In the genomic region with DNA sequence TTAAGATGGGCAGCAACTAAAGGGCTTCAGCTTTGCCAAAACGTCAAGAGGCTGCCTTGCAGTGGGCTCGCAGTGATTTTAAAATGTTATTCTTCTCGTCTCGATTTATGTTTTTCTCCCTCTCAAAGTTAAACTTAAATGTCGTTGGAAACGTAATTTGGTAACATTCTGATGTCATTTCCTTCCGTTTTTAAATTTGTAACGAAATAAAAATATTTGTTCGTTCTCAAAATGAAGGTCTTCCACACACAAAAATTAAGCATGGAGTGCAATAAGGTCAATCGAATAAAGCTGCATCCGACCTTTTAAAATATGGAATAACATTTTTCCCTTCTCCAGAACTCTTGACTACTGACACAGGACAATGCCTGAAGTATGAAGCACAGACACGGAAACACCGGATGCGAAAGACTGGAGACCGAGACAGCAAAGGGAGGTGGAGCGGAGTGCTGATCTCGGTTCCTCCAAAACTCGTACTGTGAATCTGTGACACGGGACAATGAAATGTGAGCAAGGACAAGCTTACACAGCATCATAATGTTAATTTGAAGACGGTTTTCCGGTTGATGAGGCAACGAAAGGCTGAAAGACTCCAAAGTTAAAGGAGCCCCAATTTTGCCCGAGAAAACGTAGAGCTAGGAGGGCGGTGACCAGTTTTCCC, we compare ENCODE assay signal across 7 cellular contexts. TPM values are rescaled to one million over a fixed set of nuclear protein-coding genes. Genes with fewer than 3 reads are reported as not detected.
DNase-seq lines count a peak whose midpoint lies in the region; ATAC-seq lines count a peak whose summit lies in the region.

No MANE protein-coding gene starts in this region.

- H3K36me3 ChIP-seq in esophagus (ENCODE audit: control insufficient read depth in 2 of 2, insufficient read depth in 2 of 2, low read length in 1 of 2) (no peaks in the 10 kb centered on the region), aorta (ENCODE audit: control insufficient read depth in 1 of 2, insufficient read depth in 2 of 2, low read length in 1 of 2) (no peaks in the 10 kb centered on the region)

- H3K27me3 ChIP-seq in esophagus (ENCODE audit: control insufficient read depth in 1 of 2, insufficient read depth in 2 of 2, low read length in 2 of 2) (no peaks in the 10 kb centered on the region), aorta (ENCODE audit: control insufficient read depth in 1 of 2, insufficient read depth in 2 of 2, low read length in 1 of 2) (no peaks in the 10 kb centered on the region)

- H3K4me3 ChIP-seq in esophagus (ENCODE audit: low read depth in 1 of 2, low read length in 2 of 2) = peak overlapping the region; percentile 96 to 97
- peak overlapping the region; percentile 77 to 95 for H3K4me3 ChIP-seq in aorta (ENCODE audit: low read length in 2 of 2)

- no peaks in the 10 kb centered on the region for H3K9me3 ChIP-seq in esophagus (ENCODE audit: control insufficient read depth in 2 of 2, insufficient read depth in 1 of 2, low read depth in 1 of 2, low read length in 1 of 2)
- H3K9me3 ChIP-seq in aorta (ENCODE audit: control insufficient read depth, low read length) = no peaks in the 10 kb centered on the region

- H3K27ac ChIP-seq in esophagus (ENCODE audit: low read depth in 2 of 2, low read length in 1 of 2) (peak overlapping the region; percentile 87 to 97), aorta (ENCODE audit: low read depth in 1 of 2, low read length in 2 of 2) (no peak overlapping the region)

- H3K4me1 ChIP-seq in esophagus (ENCODE audit: control insufficient read depth in 2 of 2, insufficient read depth in 2 of 2, low read length in 1 of 2) = no peaks in the 10 kb centered on the region
- peaks cover 0 to 3% of the 10 kb centered on the region in 2 donors for H3K4me1 ChIP-seq in aorta (ENCODE audit: control insufficient read depth in 1 of 2, insufficient read depth in 2 of 2, low read length in 2 of 2)

- peak; percentile 21 for ATAC-seq in GM21737 (IDR thresholded peaks at IDR 0.05; ENCODE audit: unreplicated experiment)
- peak; percentile 60 for ATAC-seq in aorta (ENCODE audit: low FRiP score)

- DNase-seq in GF-D8 (lab: John Stamatoyannopoulos, UW) (peak; percentile 34), NCI-H128 (lab: John Stamatoyannopoulos, UW; ENCODE audit: unreplicated experiment) (peak; percentile 5), mucosa of gallbladder (ENCODE audit: low spot score) (peak; percentile 17), aorta (peak in 1 of 2 donors; percentile 54)
- peak; percentile 27 for DNase-seq in activated CD4-positive, alpha-beta T cell treated with anti-CD3 and anti-CD28 coated beads, Interleukin-2, amount 50 U/mL, for 1 hour

- intact Hi-C loops in aorta (cut with DNase I) = no loop called here

- WGBS in esophagus, 2 donors = 7 to 9% methylated on average over 25 of the region's 25 CpGs
- WGBS in aorta, 2 donors = 1 to 2% methylated on average over 25 of the region's 25 CpGs

RNA-seq across cellular contexts. Expression of gene MTMR6, which starts 0.8 kb away (rescaled TPM):
- polyA plus RNA-seq in esophagus (1 to 10 TPM; 2.4 to 4.5 TPM), aorta (10 to 100 TPM; 11.2 to 12.6 TPM)
- total RNA-seq in mucosa of gallbladder (14.0 TPM), aorta (10 to 100 TPM; 18.2 to 20.7 TPM)

RNA-seq across cellular contexts. Expression of gene NUP58, which starts 15.0 kb away (rescaled TPM):
- polyA plus RNA-seq in esophagus (1 to 10 TPM; 8.9 TPM), aorta (10 to 100 TPM in 1 of 2 donors, 1 to 10 TPM in 1; 9.6 to 11.4 TPM)
- total RNA-seq in mucosa of gallbladder (34.0 TPM), aorta (10 to 100 TPM; 36.5 to 43.1 TPM)

Comparison
In these comparisons a context has a peak if more than half of its experiments do, and no peak if none do; other contexts are left out.
1. H3K27ac ChIP-seq: peak in esophagus (2 of 2); none in aorta (0 of 2).